ENCODE assay signal across 19 cellular contexts in genomic region chr2:13195270-13195669, GRCh38.
DNase-seq lines count a peak whose midpoint lies in the region; ATAC-seq, FAIRE-seq and TF ChIP-seq lines count a peak whose summit lies in the region.
"Had no signal": no experiment of that assay in that cellular context is flagged by ENCODE, and none has a peak within 500 bp of the region (broad histone marks: within the 10 kb centered on the region; RNA-seq: fewer than 3 reads in every experiment).

No MANE protein-coding gene starts in this region.

- WGBS in K562 (ENCODE audit: insufficient coverage, low coverage, missing lambda C conversion rate) = 10% methylated on average over 1 of the region's 1 CpG
- 86 to 90% (median 89%) methylated on average over 1 of the region's 1 CpG for WGBS in small intestine, 3 donors

- no peak for TF ChIP-seq EP300 in K562 (IDR thresholded peaks at IDR 0.05; ENCODE audit: low read length)

- no peak overlapping the region for H3K27ac Mint-ChIP-seq in immature natural killer cell
- H3K27ac Mint-ChIP-seq: CD4-positive, alpha-beta memory T cell; GM23338; H9; HFFc6 had no signal

- POLR2A ChIA-PET in K562 (lab: Yijun Ruan, JAX) = no interaction called here

- H3K27me3 Mint-ChIP-seq in immature natural killer cell (ENCODE audit: low read depth in 3 of 3) = peaks cover 0 to 3% (median 3%) of the 10 kb centered on the region in 3 donors

- H3K4me1 Mint-ChIP-seq in immature natural killer cell = no peaks in the 10 kb centered on the region
- H3K4me1 Mint-ChIP-seq: GM23338, H9 had no signal

- TF ChIP-seq POLR2A in K562 (conservative IDR thresholded peaks at IDR 0.05) = no peak

- H3K9me1 ChIP-seq in K562 (ENCODE audit: control insufficient read depth, insufficient read depth, low read length) = no peaks in the 10 kb centered on the region

- H3K9me3 ChIP-seq in K562 (replicated peaks; ENCODE audit: control insufficient read depth, insufficient read depth, low read depth, low read length) (no peaks in the 10 kb centered on the region), small intestine (ENCODE audit: control insufficient read depth, low read depth) (no peaks in the 10 kb centered on the region)
- H3K9me3 ChIP-seq: Caco-2 had no signal

- no peaks in the 10 kb centered on the region for H3K36me3 ChIP-seq in K562 (ENCODE audit: control insufficient read depth, insufficient read depth, low read length)
- no peaks in the 10 kb centered on the region for H3K36me3 ChIP-seq in small intestine (ENCODE audit: control insufficient read depth in 2 of 2, insufficient read depth in 2 of 2, low read length in 2 of 2)

- H2AFZ ChIP-seq in K562 (ENCODE audit: low read depth, low read length) = no peak overlapping the region
- H2AFZ ChIP-seq: GM23338 had no signal

- intact Hi-C loops in K562 (cut with micrococcal nuclease) = no loop called here

- no peaks in the 10 kb centered on the region for H3K79me2 ChIP-seq in K562 (ENCODE audit: control insufficient read depth, insufficient read depth, low read length)

- DNase-seq in K562 (ENCODE audit: extremely low read depth in 1 of 4, low spot score in 3 of 4) (no peak), frontal cortex (ENCODE audit: low spot score in 2 of 2) (no peak), small intestine (no peak), NOMO-1 (lab: John Stamatoyannopoulos, UW; ENCODE audit: unreplicated experiment in 2 of 2) (no peak), immature natural killer cell (no peak), COLO829 (ENCODE audit: low spot score) (no peak)
- DNase-seq: 8988T; C1 segment of cervical spinal cord; Caco-2; CD4-positive, alpha-beta memory T cell; DMS153; DND-41; GDM1; H9; HFFc6 had no signal

- no peak for TF ChIP-seq CTCF in K562 (IDR thresholded peaks at IDR 0.05 in 2 of 3, conservative IDR thresholded peaks at IDR 0.05 in 1 of 3; ENCODE audit: insufficient read depth in 2 of 3, low read depth in 1 of 3, low read length in 3 of 3)

- H3K27me3 ChIP-seq in K562 (ENCODE audit: control insufficient read depth in 2 of 2, insufficient read depth in 2 of 2, low read length in 2 of 2) = no peaks in the 10 kb centered on the region
- no peaks in the 10 kb centered on the region for H3K27me3 ChIP-seq in small intestine (ENCODE audit: control insufficient read depth in 2 of 2, insufficient read depth in 2 of 2, low read length in 2 of 2)

- ATAC-seq in K562 = no peak
- ATAC-seq: GM12878, GM23338 had no signal

- no TSS peak for BruUV-seq in K562 (replicated peaks; lab: Mats Ljungman, UMichigan)

- H3K4me2 ChIP-seq in K562 (ENCODE audit: insufficient read depth, low read length) = no peak overlapping the region
- H3K4me2 ChIP-seq: GM23338 had no signal

- no peak for TF ChIP-seq RAD21 in K562 (CRISPR knock-in tag; conservative IDR thresholded peaks at IDR 0.05 in 1 of 2, IDR thresholded peaks at IDR 0.05 in 1 of 2)

- H4K20me1 ChIP-seq in K562 (replicated peaks; ENCODE audit: control insufficient read depth, insufficient read depth, low read length) = no peaks in the 10 kb centered on the region

- FAIRE-seq in G401.6 (lab: Jason Lieb, UNC) (peak; percentile 82), K562 (lab: Jason Lieb, UNC) (no peak), frontal cortex (lab: Jason Lieb, UNC) (peak; percentile 85), small intestine (lab: Jason Lieb, UNC) (peak; percentile 96)
- FAIRE-seq: GM12878, GM19239 had no signal

- H3K4me3 ChIP-seq in K562 (no peak overlapping the region), small intestine (ENCODE audit: low read depth in 1 of 2, low read length in 2 of 2) (no peak overlapping the region)
- H3K4me3 ChIP-seq: GM12878, GM23338 had no signal

- in situ Hi-C loops in K562 (cut with MboI) = no loop called here

- H3K4me1 ChIP-seq in K562 (replicated peaks in 1 of 2; ENCODE audit: control insufficient read depth in 2 of 2, insufficient read depth in 2 of 2, low read length in 2 of 2) = no peaks in the 10 kb centered on the region
- no peaks in the 10 kb centered on the region for H3K4me1 ChIP-seq in small intestine (ENCODE audit: control insufficient read depth in 2 of 2, insufficient read depth in 1 of 2, low read depth in 1 of 2, low read length in 1 of 2)
- H3K4me1 ChIP-seq: Caco-2 had no signal

- H3K9me3 Mint-ChIP-seq in immature natural killer cell = no peaks in the 10 kb centered on the region
- H3K9me3 Mint-ChIP-seq: CD4-positive, alpha-beta memory T cell; GM23338; H9 had no signal

- CTCF ChIA-PET in K562 (lab: Yijun Ruan, JAX; ENCODE audit: low intra/inter-chr PET ratio) = no interaction called here

- H3K36me3 Mint-ChIP-seq in immature natural killer cell = no peaks in the 10 kb centered on the region
- H3K36me3 Mint-ChIP-seq: CD4-positive, alpha-beta memory T cell had no signal

- no peak overlapping the region for H3K9ac ChIP-seq in K562 (ENCODE audit: insufficient read depth in 1 of 2, low read depth in 2 of 2, low read length in 2 of 2)

- H3K4me3 Mint-ChIP-seq in immature natural killer cell = no peak overlapping the region
- H3K4me3 Mint-ChIP-seq: CD4-positive, alpha-beta memory T cell; GM23338; H9; HFFc6 had no signal

- no peak overlapping the region for H3K27ac ChIP-seq in K562 (ENCODE audit: extremely low read depth, low read depth, low read length)
- H3K27ac ChIP-seq in small intestine (ENCODE audit: low read depth in 1 of 2, low read length in 1 of 2) = no peak overlapping the region

TF ChIP-seq in K562, 482 proteins besides CTCF, POLR2A, EP300 and RAD21:
- no peak for TF ChIP-seq E2F8 (IDR thresholded peaks at IDR 0.05; ENCODE audit: low read depth, partially characterized antibody)
- peak; percentile 72 for TF ChIP-seq ZNF316 (IDR thresholded peaks at IDR 0.05)
- peak; percentile 51; the same call in 1 of the 2 replicates for TF ChIP-seq C11orf30 (IDR thresholded peaks at IDR 0.05; ENCODE audit: low read depth)
